In the genomic region with DNA sequence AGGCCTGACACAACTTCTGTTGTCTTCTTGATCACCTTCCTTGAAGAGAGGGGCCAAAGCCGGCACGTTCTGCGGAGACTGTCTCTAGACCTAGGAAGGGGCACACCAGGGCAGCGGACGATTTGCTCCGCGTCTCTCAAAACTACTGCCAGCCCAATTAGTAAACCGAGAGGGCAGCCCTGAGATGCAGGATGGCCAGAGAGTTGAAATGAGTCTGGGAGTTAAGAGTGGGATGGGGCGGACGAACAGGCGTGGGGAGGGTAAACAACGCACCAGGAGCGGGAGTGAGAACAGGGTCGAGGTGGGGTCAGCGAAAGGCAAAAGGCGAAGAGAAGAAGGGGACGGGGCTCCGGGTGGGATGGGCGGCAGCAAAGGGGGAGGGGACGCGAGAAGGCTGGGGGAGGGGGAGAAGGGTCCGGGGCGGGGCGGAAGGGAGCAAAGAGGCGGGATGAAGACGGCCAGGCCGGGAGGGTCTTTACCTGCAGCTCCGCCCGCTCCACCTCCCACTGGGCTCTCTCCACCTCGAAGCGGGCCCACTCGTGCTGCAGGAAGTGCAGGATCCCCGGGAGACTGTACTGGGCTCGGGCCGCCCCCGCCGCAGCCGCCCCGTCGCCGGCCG, we compare ENCODE assay signal across 8 cellular contexts. TPM values are rescaled to one million over a fixed set of nuclear protein-coding genes. Genes with fewer than 3 reads are reported as not detected.
DNase-seq lines count a peak whose midpoint lies in the region; TF ChIP-seq lines count a peak whose summit lies in the region.

No MANE protein-coding gene starts in this region.

- CTCF ChIA-PET in mammary epithelial cell (lab: Charles Lee; ENCODE audit: low non-redundant PET) = no interaction called here

- H3K36me3 ChIP-seq in mammary epithelial cell (ENCODE audit: insufficient read depth, low read length) = no peaks in the 10 kb centered on the region
- no peaks in the 10 kb centered on the region for H3K36me3 ChIP-seq in kidney epithelial cell (ENCODE audit: control insufficient read depth, insufficient read depth, low read length)

- H4K20me1 ChIP-seq in mammary epithelial cell (ENCODE audit: insufficient read depth, low read length) = no peaks in the 10 kb centered on the region

- dilution Hi-C loops in mammary epithelial cell (cut with HindIII; ENCODE audit: low sequenced_read_pairs) = no loop called here

- H3K79me2 ChIP-seq in mammary epithelial cell (ENCODE audit: insufficient read depth, low read length) = peaks cover 54% of the 10 kb centered on the region

- H3K4me1 ChIP-seq in mammary epithelial cell (ENCODE audit: insufficient read depth, low read length) = peaks cover 16% of the 10 kb centered on the region

- H3K4me3 ChIP-seq in mammary epithelial cell (replicated peaks in 1 of 3; ENCODE audit: insufficient read depth in 1 of 3, low read depth in 2 of 3, low read length in 3 of 3) = peak overlapping the region; percentile 65 to 80 (median 76)
- H3K4me3 ChIP-seq in kidney epithelial cell (ENCODE audit: low read depth, low read length) = peak overlapping the region; percentile 70

- H3K9ac ChIP-seq in mammary epithelial cell (ENCODE audit: insufficient read depth, low read length) = peak overlapping the region; percentile 83

- WGBS in mammary epithelial cell (ENCODE audit: low coverage, missing lambda C conversion rate) = 1% methylated on average over 12 of the region's 42 CpGs

- no peaks in the 10 kb centered on the region for H3K27me3 ChIP-seq in mammary epithelial cell (ENCODE audit: insufficient read depth, low read length)
- no peaks in the 10 kb centered on the region for H3K27me3 ChIP-seq in kidney epithelial cell (ENCODE audit: control insufficient read depth, insufficient read depth, low read length)

- in situ Hi-C loops in mammary epithelial cell (cut with MboI; ENCODE audit: low sequenced_read_pairs in 2 of 2) = no loop called here

- intact Hi-C loops in mammary epithelial cell (cut with micrococcal nuclease) = loop anchor here (5.0 kb wide), 2 partner anchors 79 to 116 kb away; a partner anchor contains a TSS

- DNase-seq in COR-L47 (lab: John Stamatoyannopoulos, UW) = peak; percentile 41
- peak; percentile 51 for DNase-seq in GM20000 (ENCODE audit: low spot score)
- DNase-seq in HT-29 (ENCODE audit: low spot score) = peak; percentile 14
- peak; percentile 53 for DNase-seq in SW480 (ENCODE audit: low spot score)
- DNase-seq in mammary epithelial cell = peak; percentile 12
- DNase-seq in kidney epithelial cell (ENCODE audit: low read depth) = no peak
- peak; percentile 2 to 49 for DNase-seq in stimulated activated CD4-positive, alpha-beta T cell treated with anti-CD3 and anti-CD28 coated beads, Interleukin-4, amount 100 ng/mL, for 4 hours
- DNase-seq in NCI-H774 (lab: John Stamatoyannopoulos, UW) = no peak

- H3K9me3 ChIP-seq in mammary epithelial cell (replicated peaks; ENCODE audit: insufficient read depth, low read length) = no peaks in the 10 kb centered on the region

- H3K4me2 ChIP-seq in mammary epithelial cell (ENCODE audit: insufficient read depth, low read depth, low read length) = peak overlapping the region; percentile 82

- BruUV-seq in mammary epithelial cell (replicated peaks; lab: Mats Ljungman, UMichigan) = no TSS peak

- TF ChIP-seq CTCF in GM20000 (IDR thresholded peaks at IDR 0.05; ENCODE audit: extremely low read depth, missing control alignments) = no peak
- no peak for TF ChIP-seq CTCF in mammary epithelial cell (conservative IDR thresholded peaks at IDR 0.05 in 1 of 2, IDR thresholded peaks at IDR 0.05 in 1 of 2; ENCODE audit: extremely low read depth in 1 of 2, insufficient read depth in 1 of 2, low read depth in 1 of 2, low read length in 2 of 2)
- TF ChIP-seq CTCF in kidney epithelial cell (IDR thresholded peaks at IDR 0.05; ENCODE audit: insufficient read depth, low read length, poor library complexity, severe bottlenecking) = no peak

- H2AFZ ChIP-seq in mammary epithelial cell (ENCODE audit: low read depth, low read length) = peak overlapping the region; percentile 84

- H3K27ac ChIP-seq in mammary epithelial cell (ENCODE audit: insufficient read depth, low read depth, low read length) = peak overlapping the region; percentile 68

RNA-seq across cellular contexts. Expression of a gene that starts 0.5 kb away (rescaled TPM):
- total RNA-seq in HT-29 (2014; rRNA removed; shearing (Covaris generic)) = 4.3 and 4.4 TPM in 2 replicates
- total RNA-seq in mammary epithelial cell (10 to 100 TPM; 18.8 to 27.6 TPM), kidney epithelial cell (13.0 and 13.5 TPM in 2 replicates)
- 10.7 TPM for polyA plus RNA-seq in mammary epithelial cell
- 34.1 TPM for polyA minus RNA-seq in mammary epithelial cell

Comparison
In these comparisons a context has a peak if more than half of its experiments do, and no peak if none do; other contexts are left out.
1. DNase-seq: peak in COR-L47 (single experiment), GM20000 (single experiment), HT-29 (single experiment), SW480 (single experiment), mammary epithelial cell (single experiment) and stimulated activated CD4-positive, alpha-beta T cell treated with anti-CD3 and anti-CD28 coated beads, Interleukin-4, amount 100 ng/mL, for 4 hours (2 of 2); none in kidney epithelial cell (single experiment) and NCI-H774 (single experiment).